Comparison of ENCODE assay signal across 9 cellular contexts in genomic region chr19:49554701-49555181, GRCh38. TPM values are rescaled to one million over a fixed set of nuclear protein-coding genes. Genes with fewer than 3 reads are reported as not detected.
DNase-seq lines count a peak whose midpoint lies in the region; ATAC-seq and TF ChIP-seq lines count a peak whose summit lies in the region.
"Had no signal": no experiment of that assay in that cellular context is flagged by ENCODE, and none has a peak within 500 bp of the region (broad histone marks: within the 10 kb centered on the region; RNA-seq: fewer than 3 reads in every experiment).

No MANE protein-coding gene starts in this region.

- peaks cover 59% of the 10 kb centered on the region for H3K36me3 Mint-ChIP-seq in activated naive CD4-positive, alpha-beta T cell treated with anti-CD3 and anti-CD28 coated beads, Interleukin-2, amount 10 ng/mL, durations not matched to agents 7 days and 5 days

- peaks cover 83% of the 10 kb centered on the region for H3K4me1 Mint-ChIP-seq in activated naive CD4-positive, alpha-beta T cell treated with anti-CD3 and anti-CD28 coated beads, Interleukin-2, amount 10 ng/mL, durations not matched to agents 7 days and 5 days

- DNase-seq in SJSA1 (ENCODE audit: low read depth in 1 of 2, low spot score in 2 of 2) (no peak), hepatocyte (ENCODE audit: low spot score) (no peak), BE2C (no peak)
- DNase-seq in activated naive CD4-positive, alpha-beta T cell treated with anti-CD3 and anti-CD28 coated beads, Interleukin-2, amount 10 ng/mL, durations not matched to agents 7 days and 5 days, result peak; percentile 78
- peak; percentile 33 for DNase-seq in stimulated activated naive CD4-positive, alpha-beta T cell treated with Interleukin-2 at 50 U/mL for 16 hours (lab: John Stamatoyannopoulos, UW)

- H3K4me2 ChIP-seq in hepatocyte, result no peak overlapping the region

- H3K27ac Mint-ChIP-seq in activated naive CD4-positive, alpha-beta T cell treated with anti-CD3 and anti-CD28 coated beads, Interleukin-2, amount 10 ng/mL, durations not matched to agents 7 days and 5 days, result peak overlapping the region; percentile 98

- H3K9me3 ChIP-seq in SJSA1 (replicated peaks) (no peaks in the 10 kb centered on the region), hepatocyte (ENCODE audit: low read depth) (no peaks in the 10 kb centered on the region), BE2C (peaks cover 4% of the 10 kb centered on the region; the same call in 1 of the 2 replicates)

- H3K4me3 ChIP-seq in SJSA1 (no peak overlapping the region), hepatocyte (no peak overlapping the region), BE2C (ENCODE audit: low read depth, low read length) (no peak overlapping the region)

- no peaks in the 10 kb centered on the region for H3K79me2 ChIP-seq in hepatocyte

- no peaks in the 10 kb centered on the region for H3K9me2 ChIP-seq in hepatocyte (replicated peaks; ENCODE audit: insufficient read depth)

- CTCF ChIA-PET in activated naive CD4-positive, alpha-beta T cell treated with anti-CD3 and anti-CD28 coated beads, Interleukin-2, amount 10 ng/mL, durations not matched to agents 7 days and 5 days (lab: Charles Lee), result interaction anchor here (1.0 to 5.6 kb wide), 4 partner anchors 8 to 79 kb away, joined by 3 to 60 read pairs (median 4); no protein-coding TSS in a partner anchor

- H3K27me3 ChIP-seq in SJSA1 (replicated peaks) (no peaks in the 10 kb centered on the region), hepatocyte (no peaks in the 10 kb centered on the region), BE2C (no peaks in the 10 kb centered on the region)
- H3K27me3 ChIP-seq: brain microvascular endothelial cell had no signal

- peaks cover 11% of the 10 kb centered on the region for H3K4me1 ChIP-seq in SJSA1 (replicated peaks)
- H3K4me1 ChIP-seq in hepatocyte (ENCODE audit: insufficient read depth), result no peaks in the 10 kb centered on the region
- H3K4me1 ChIP-seq in BE2C, result no peaks in the 10 kb centered on the region

- no peaks in the 10 kb centered on the region for H4K20me1 ChIP-seq in hepatocyte (ENCODE audit: insufficient read depth, poor library complexity, severe bottlenecking)

- no peak for TF ChIP-seq CTCF in hepatocyte (IDR thresholded peaks at IDR 0.05; ENCODE audit: poor library complexity)
- no peak for TF ChIP-seq CTCF in BE2C (IDR thresholded peaks at IDR 0.05; ENCODE audit: low read depth, low read length)

- H3K27ac ChIP-seq in SJSA1, result peak overlapping the region; percentile 50
- peak overlapping the region; percentile 83 for H3K27ac ChIP-seq in hepatocyte
- H3K27ac ChIP-seq: brain microvascular endothelial cell had no signal

- no peaks in the 10 kb centered on the region for H3K9me3 Mint-ChIP-seq in activated naive CD4-positive, alpha-beta T cell treated with anti-CD3 and anti-CD28 coated beads, Interleukin-2, amount 10 ng/mL, durations not matched to agents 7 days and 5 days

- H3K36me3 ChIP-seq in SJSA1 (peaks cover 59% of the 10 kb centered on the region), hepatocyte (replicated peaks; ENCODE audit: insufficient read depth, low read depth) (no peaks in the 10 kb centered on the region), BE2C (peaks cover 29% of the 10 kb centered on the region)

- peak overlapping the region; percentile 53 for H3K4me3 Mint-ChIP-seq in activated naive CD4-positive, alpha-beta T cell treated with anti-CD3 and anti-CD28 coated beads, Interleukin-2, amount 10 ng/mL, durations not matched to agents 7 days and 5 days

- H2AFZ ChIP-seq in hepatocyte, result no peak overlapping the region

- no peaks in the 10 kb centered on the region for H3K27me3 Mint-ChIP-seq in activated naive CD4-positive, alpha-beta T cell treated with anti-CD3 and anti-CD28 coated beads, Interleukin-2, amount 10 ng/mL, durations not matched to agents 7 days and 5 days

- ATAC-seq in HG02938 (IDR thresholded peaks at IDR 0.05; ENCODE audit: unreplicated experiment) (no peak), GM21529 (IDR thresholded peaks at IDR 0.05; ENCODE audit: unreplicated experiment) (no peak), HG03378 (IDR thresholded peaks at IDR 0.05; ENCODE audit: unreplicated experiment) (no peak)

- whole genome bisulfite sequencing in hepatocyte (ENCODE audit: low lambda C conversion rate, missing lambda C conversion rate), result 91% methylated on average over 17 of the region's 17 CpGs

RNA-seq across cellular contexts. Expression of gene NOSIP, which starts 25.6 kb away (rescaled TPM):
- total RNA-seq in SJSA1 (2014; rRNA removed; shearing (Covaris generic)), result 129 and 140 TPM in 2 replicates
- total RNA-seq in hepatocyte, result 43.4 and 52.8 TPM in 2 replicates
- 92.4 and 93.9 TPM in 2 replicates for polyA plus RNA-seq in hepatocyte
- 164 TPM for polyA plus RNA-seq in BE2C (2012; ENCODE audit: insufficient read depth, insufficient read length, low read depth)

RNA-seq across cellular contexts. Expression of gene PRRG2, which starts 26.4 kb away (rescaled TPM):
- not detected in 2 replicates for total RNA-seq in SJSA1 (2014; rRNA removed; shearing (Covaris generic))
- total RNA-seq in hepatocyte, result 6.0 and 10.2 TPM in 2 replicates
- 4.0 and 4.3 TPM in 2 replicates for polyA plus RNA-seq in hepatocyte
- polyA plus RNA-seq in BE2C (2012; ENCODE audit: insufficient read depth, insufficient read length, low read depth), result not detected

RNA-seq across cellular contexts. Expression of gene RCN3, which starts 26.9 kb away (rescaled TPM):
- total RNA-seq in SJSA1 (2014; rRNA removed; shearing (Covaris generic)), result 55.5 and 61.2 TPM in 2 replicates
- 20.5 and 25.8 TPM in 2 replicates for total RNA-seq in hepatocyte
- polyA plus RNA-seq in hepatocyte, result 81.4 and 85.4 TPM in 2 replicates
- 7.2 TPM for polyA plus RNA-seq in BE2C (2012; ENCODE audit: insufficient read depth, insufficient read length, low read depth)

RNA-seq across cellular contexts. Expression of gene PRR12, which starts 36.2 kb away (rescaled TPM):
- 0.66 and 2.6 TPM in 2 replicates for total RNA-seq in SJSA1 (2014; rRNA removed; shearing (Covaris generic))
- total RNA-seq in hepatocyte, result 2.1 and 3.7 TPM in 2 replicates
- polyA plus RNA-seq in hepatocyte, result 2.7 and 3.0 TPM in 2 replicates
- 34.3 TPM for polyA plus RNA-seq in BE2C (2012; ENCODE audit: insufficient read depth, insufficient read length, low read depth)

RNA-seq across cellular contexts. Expression of gene FCGRT, which starts 42.3 kb away (rescaled TPM):
- total RNA-seq in SJSA1 (2014; rRNA removed; shearing (Covaris generic)), result 11.8 and 21.5 TPM in 2 replicates
- total RNA-seq in hepatocyte, result 313 and 321 TPM in 2 replicates
- polyA plus RNA-seq in hepatocyte, result 509 and 519 TPM in 2 replicates
- 8.4 TPM for polyA plus RNA-seq in BE2C (2012; ENCODE audit: insufficient read depth, insufficient read length, low read depth)

Comparison
In these comparisons a context has a peak if more than half of its experiments do, and no peak if none do; other contexts are left out.
1. DNase-seq: peak in activated naive CD4-positive, alpha-beta T cell treated with anti-CD3 and anti-CD28 coated beads, Interleukin-2, amount 10 ng/mL, durations not matched to agents 7 days and 5 days (single experiment) and stimulated activated naive CD4-positive, alpha-beta T cell treated with Interleukin-2 at 50 U/mL for 16 hours (single experiment); none in SJSA1 (0 of 2), hepatocyte (single experiment) and BE2C (single experiment).